In the genomic region with DNA sequence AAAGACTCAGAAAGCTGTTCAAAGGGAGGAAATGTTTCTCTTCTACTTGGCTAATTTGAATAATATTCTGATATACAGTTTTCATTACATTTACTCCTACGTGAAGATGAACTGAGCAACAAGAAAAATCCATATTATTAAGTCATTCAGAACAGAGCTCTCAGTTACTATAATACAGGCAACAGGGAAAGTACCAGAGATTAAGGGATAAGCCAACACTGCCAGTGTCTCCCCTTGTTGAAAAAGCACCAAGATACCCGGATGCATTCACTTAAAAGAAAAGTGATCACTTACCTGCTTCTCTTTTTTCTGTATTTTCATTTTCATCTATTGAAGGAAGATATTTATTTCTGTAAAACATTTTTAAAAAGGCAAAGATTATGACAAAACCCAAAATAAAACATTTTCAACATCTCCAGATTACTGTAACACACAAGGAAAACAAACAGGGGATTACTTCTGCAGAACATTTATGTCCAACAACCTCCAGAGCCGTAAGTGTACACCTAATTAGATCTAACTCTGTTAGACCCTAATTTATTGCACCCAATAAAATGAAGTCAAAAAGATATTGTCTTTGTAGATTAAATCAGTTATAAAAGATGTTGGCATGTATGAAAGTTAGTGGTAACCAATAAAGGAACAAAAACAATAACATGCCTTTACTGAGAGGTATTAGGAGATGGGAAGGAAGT, we compare ENCODE assay signal across 1 cellular context.
TF ChIP-seq lines count a peak whose summit lies in the region.

No MANE protein-coding gene starts in this region.

TF ChIP-seq in GM12878, 131 proteins besides CTCF, POLR2A, EP300 and RAD21 (continued from another document):
- TF ChIP-seq SPI1 (IDR thresholded peaks at IDR 0.05; ENCODE audit: borderline replicate concordance, insufficient read depth, low read depth, low read length) (0 out of 2 replicates have a peak, but pooled peaks have one; percentile 3), EZH2 (IDR thresholded peaks at IDR 0.05; ENCODE audit: borderline replicate concordance, control insufficient read depth, low read depth, low read length) (no peak)
